Comparison of ENCODE assay signal across 20 cellular contexts in the genomic region with DNA sequence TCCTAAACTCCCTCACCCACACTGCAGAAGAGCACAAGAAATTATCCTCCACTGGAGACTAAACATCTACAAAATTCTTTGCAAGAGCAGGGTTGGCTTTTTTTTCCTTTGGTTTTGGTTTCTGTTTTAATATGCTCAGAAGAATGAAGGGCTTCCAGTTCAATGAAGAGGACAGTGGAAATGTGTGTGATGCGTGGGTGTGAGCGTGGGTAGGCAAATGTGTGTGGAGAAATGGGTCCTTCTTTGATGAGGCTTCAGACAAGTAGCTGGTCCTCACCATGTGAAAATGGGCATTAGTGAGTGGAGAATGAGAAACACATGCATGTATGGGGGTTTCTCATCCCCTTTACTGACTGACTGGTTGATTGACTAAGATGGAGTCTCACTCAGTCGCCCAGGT.
A peak's percentile ranks its signal among the peaks of the same experiment; 100 is the strongest.
DNase-seq lines count a peak whose midpoint lies in the region; ATAC-seq and TF ChIP-seq lines count a peak whose summit lies in the region.
"Had no signal": no experiment of that assay in that cellular context is flagged by ENCODE, and none has a peak within 500 bp of the region (broad histone marks: within the 10 kb centered on the region; RNA-seq: fewer than 3 reads in every experiment).

No MANE protein-coding gene starts in this region.

- no peaks in the 10 kb centered on the region for H4K20me1 ChIP-seq in BLaER1

- peak; percentile 13 for DNase-seq in GM12864 (ENCODE audit: low read depth)
- DNase-seq in progenitor cell of endocrine pancreas (ENCODE audit: low spot score, unreplicated experiment), result no peak
- no peak for DNase-seq in HFFc6
- DNase-seq in CD8-positive, alpha-beta T cell, result no peak
- no peak for DNase-seq in A172 (ENCODE audit: low spot score)
- DNase-seq: BE2C; Caco-2; CD4-positive, alpha-beta T cell; DND-41; Kasumi-1; NCI-H1694; NCI-H2081; NCI-H2171 treated with DMSO at 0.1 percent for 48 hours; NCI-H524 treated with DMSO at 0.1 percent for 48 hours; NCI-H82 had no signal

- peaks cover 25% of the 10 kb centered on the region for H3K36me3 Mint-ChIP-seq in progenitor cell of endocrine pancreas (ENCODE audit: insufficient read depth)
- peaks cover 7% of the 10 kb centered on the region for H3K36me3 Mint-ChIP-seq in HFFc6 (ENCODE audit: low read depth)
- H3K36me3 Mint-ChIP-seq in CD8-positive, alpha-beta T cell, result no peaks in the 10 kb centered on the region

- peaks cover 49% of the 10 kb centered on the region for H3K4me1 ChIP-seq in BLaER1
- no peaks in the 10 kb centered on the region for H3K4me1 ChIP-seq in CD8-positive, alpha-beta T cell (ENCODE audit: insufficient read depth, low read length)
- H3K4me1 ChIP-seq: A549, BE2C, Caco-2, SJSA1 had no signal

- intact Hi-C loops in CD8-positive, alpha-beta T cell (cut with DNase I, micrococcal nuclease), result no loop called here

- H3K4me1 Mint-ChIP-seq in progenitor cell of endocrine pancreas (ENCODE audit: low read depth), result peaks cover 4% of the 10 kb centered on the region
- no peaks in the 10 kb centered on the region for H3K4me1 Mint-ChIP-seq in HFFc6 (ENCODE audit: low read depth)
- no peaks in the 10 kb centered on the region for H3K4me1 Mint-ChIP-seq in CD8-positive, alpha-beta T cell (ENCODE audit: low read depth)

- H3K27me3 Mint-ChIP-seq in progenitor cell of endocrine pancreas (no peaks in the 10 kb centered on the region), HFFc6 (ENCODE audit: insufficient read depth) (no peaks in the 10 kb centered on the region; the same call in 1 of the 2 replicates)
- no peaks in the 10 kb centered on the region for H3K27me3 Mint-ChIP-seq in CD8-positive, alpha-beta T cell (ENCODE audit: low read depth)

- H3K4me2 ChIP-seq in BLaER1, result peak overlapping the region; percentile 57
- H3K4me2 ChIP-seq: A549 had no signal

- POLR2A ChIA-PET in CD8-positive, alpha-beta T cell (lab: Charles Lee), result no interaction called here

- no peaks in the 10 kb centered on the region for H3K9me3 ChIP-seq in BLaER1
- H3K9me3 ChIP-seq in CD8-positive, alpha-beta T cell (ENCODE audit: low read length), result no peaks in the 10 kb centered on the region
- H3K9me3 ChIP-seq: A549, BE2C, Caco-2, SJSA1 had no signal

- CTCF ChIA-PET in CD8-positive, alpha-beta T cell (lab: Charles Lee), result no interaction called here

- H3K27ac Mint-ChIP-seq in progenitor cell of endocrine pancreas, result peak overlapping the region; percentile 28
- no peak overlapping the region for H3K27ac Mint-ChIP-seq in HFFc6
- H3K27ac Mint-ChIP-seq in CD8-positive, alpha-beta T cell, result no peak overlapping the region
- H3K27ac Mint-ChIP-seq: CD4-positive, alpha-beta T cell had no signal

- ATAC-seq in GM21717 (IDR thresholded peaks at IDR 0.05; ENCODE audit: unreplicated experiment), result peak; percentile 31
- no peak for ATAC-seq in CD8-positive, alpha-beta T cell
- ATAC-seq: A549, Right ventricle myocardium inferior had no signal

- H3K27ac ChIP-seq in BLaER1, result 0 out of 2 replicates have a peak overlapping the region, but pooled peaks have one; percentile 13
- no peak overlapping the region for H3K27ac ChIP-seq in CD8-positive, alpha-beta T cell (ENCODE audit: low read depth, low read length)
- H3K27ac ChIP-seq: A549, SJSA1 had no signal

- H3K9me3 Mint-ChIP-seq in progenitor cell of endocrine pancreas (ENCODE audit: low read depth) (no peaks in the 10 kb centered on the region), HFFc6 (peaks cover 45% of the 10 kb centered on the region)
- peaks cover 5% of the 10 kb centered on the region for H3K9me3 Mint-ChIP-seq in CD8-positive, alpha-beta T cell
- H3K9me3 Mint-ChIP-seq: CD4-positive, alpha-beta T cell had no signal

- no peak overlapping the region for H3K9ac ChIP-seq in BLaER1

- H3K27me3 ChIP-seq in BLaER1, result no peaks in the 10 kb centered on the region
- no peaks in the 10 kb centered on the region for H3K27me3 ChIP-seq in CD8-positive, alpha-beta T cell (ENCODE audit: insufficient read depth, low read length)
- H3K27me3 ChIP-seq: BE2C, SJSA1 had no signal

- H3K4me3 ChIP-seq in BLaER1, result no peak overlapping the region
- H3K4me3 ChIP-seq in GM12864 (ENCODE audit: low read depth, low read length), result no peak overlapping the region
- H3K4me3 ChIP-seq in CD8-positive, alpha-beta T cell (ENCODE audit: low read depth, low read length), result no peak overlapping the region
- H3K4me3 ChIP-seq: A549, SJSA1 had no signal

- no peak overlapping the region for H3K4me3 Mint-ChIP-seq in progenitor cell of endocrine pancreas (ENCODE audit: low read depth)
- no peak overlapping the region for H3K4me3 Mint-ChIP-seq in HFFc6
- no peak overlapping the region for H3K4me3 Mint-ChIP-seq in CD8-positive, alpha-beta T cell
- H3K4me3 Mint-ChIP-seq: CD4-positive, alpha-beta T cell had no signal

- no peak for TF ChIP-seq CTCF in GM12864 (IDR thresholded peaks at IDR 0.05; ENCODE audit: low read depth, low read length, missing control alignments)
- no peak for TF ChIP-seq CTCF in progenitor cell of endocrine pancreas (IDR thresholded peaks at IDR 0.05; ENCODE audit: unreplicated experiment)
- TF ChIP-seq CTCF in HFFc6 (IDR thresholded peaks at IDR 0.05), result no peak
- no peak for TF ChIP-seq CTCF in CD8-positive, alpha-beta T cell (IDR thresholded peaks at IDR 0.05)

- 0 out of 2 replicates have a peak, but pooled peaks cover 8% of the 10 kb centered on the region for H3K36me3 ChIP-seq in BLaER1
- H3K36me3 ChIP-seq in CD8-positive, alpha-beta T cell (ENCODE audit: insufficient read depth, low read length), result no peaks in the 10 kb centered on the region
- H3K36me3 ChIP-seq: BE2C, SJSA1 had no signal
